ENCODE assay signal across 8 cellular contexts in genomic region chr5:61329729-61330128, GRCh38. TPM values are rescaled to one million over a fixed set of nuclear protein-coding genes. Genes with fewer than 3 reads are reported as not detected.
DNase-seq lines count a peak whose midpoint lies in the region; ATAC-seq, FAIRE-seq and TF ChIP-seq lines count a peak whose summit lies in the region.

No MANE protein-coding gene starts in this region.

- no peak for DNase-seq in GM12878 (ENCODE audit: low read depth, low spot score)
- no peak for DNase-seq in left colon
- DNase-seq in NCI-H510A (lab: John Stamatoyannopoulos, UW) = no peak
- DNase-seq in GM19240 (ENCODE audit: insufficient read length, low spot score) = no peak
- no peak for DNase-seq in aorta

- in situ Hi-C loops in GM12878 (cut with MboI) = loop anchor here (10.0 kb wide), 1 partner anchor 165 kb away; the partner anchor contains the start of gene SMIM15

- TF ChIP-seq EP300 in GM12878 (IDR thresholded peaks at IDR 0.05; ENCODE audit: borderline replicate concordance in 1 of 2, control insufficient read depth in 1 of 2, low read depth in 2 of 2, low read length in 2 of 2) = no peak

- peak overlapping the region; percentile 85 to 95 (median 93) for H3K27ac ChIP-seq in BLaER1 treated with 17β-estradiol and CSF1 and Interleukin-3, amounts not matched to agents 10 nM and 100 nM
- H3K27ac ChIP-seq in KMS-11 (peak overlapping the region; percentile 57; the same call in 1 of the 2 replicates), GM12878 (ENCODE audit: control insufficient read depth, insufficient read depth) (no peak overlapping the region), aorta (ENCODE audit: low read depth in 1 of 2, low read length in 2 of 2) (peak overlapping the region in 1 of 2 donors; percentile 34)

- TF ChIP-seq RAD21 in GM12878 (IDR thresholded peaks at IDR 0.05; ENCODE audit: insufficient read depth, low read depth, low read length) = no peak

- RAD21 ChIA-PET in GM12878 (lab: Charles Lee; ENCODE audit: unreplicated experiment) = interaction anchor here (1.1 to 6.0 kb wide), 6 partner anchors 10 to 171 kb away, joined by 3 to 64 read pairs (median 3); no protein-coding TSS in a partner anchor

- no peaks in the 10 kb centered on the region for H3K36me3 ChIP-seq in BLaER1 treated with 17β-estradiol and CSF1 and Interleukin-3, amounts not matched to agents 10 nM and 100 nM
- H3K36me3 ChIP-seq in KMS-11 (ENCODE audit: insufficient read depth) = no peaks in the 10 kb centered on the region
- H3K36me3 ChIP-seq in GM12878 (ENCODE audit: control insufficient read depth in 2 of 2, insufficient read depth in 2 of 2, low read length in 1 of 2) = no peaks in the 10 kb centered on the region
- H3K36me3 ChIP-seq in aorta (ENCODE audit: control insufficient read depth in 1 of 2, insufficient read depth in 2 of 2, low read length in 1 of 2) = no peaks in the 10 kb centered on the region

- peak overlapping the region; percentile 82 to 97 (median 92) for H3K4me2 ChIP-seq in BLaER1 treated with 17β-estradiol and CSF1 and Interleukin-3, amounts not matched to agents 10 nM and 100 nM
- peak overlapping the region; percentile 97 for H3K4me2 ChIP-seq in KMS-11
- peak overlapping the region; percentile 81 for H3K4me2 ChIP-seq in GM12878 (ENCODE audit: control insufficient read depth, insufficient read depth)

- TF ChIP-seq CTCF in KMS-11 (conservative IDR thresholded peaks at IDR 0.05; ENCODE audit: low read depth, low read length) = no peak
- no peak for TF ChIP-seq CTCF in GM12878 (IDR thresholded peaks at IDR 0.05 in 2 of 3, conservative IDR thresholded peaks at IDR 0.05 in 1 of 3; ENCODE audit: control insufficient read depth in 2 of 3, extremely low read depth in 1 of 3, insufficient read depth in 1 of 3, low read depth in 3 of 3, low read length in 3 of 3)

- 27% methylated on average over 8 of the region's 8 CpGs for WGBS in GM12878 (ENCODE audit: insufficient coverage, insufficient replicate concordance, low lambda C conversion rate, missing lambda C conversion rate)
- 69 to 71% methylated on average over 8 of the region's 8 CpGs for WGBS in aorta, 2 donors

- BruUV-seq in GM12878 (replicated peaks; lab: Mats Ljungman, UMichigan) = no TSS peak

- peak overlapping the region; percentile 88 to 98 (median 92) for H3K9ac ChIP-seq in BLaER1 treated with 17β-estradiol and CSF1 and Interleukin-3, amounts not matched to agents 10 nM and 100 nM
- H3K9ac ChIP-seq in KMS-11 = peak overlapping the region; percentile 71; the same call in 1 of the 2 replicates
- no peak overlapping the region for H3K9ac ChIP-seq in GM12878 (ENCODE audit: control insufficient read depth, insufficient read depth, low read length)

- peaks cover 20 to 26% (median 23%) of the 10 kb centered on the region in 11 experiments for H4K20me1 ChIP-seq in BLaER1 treated with 17β-estradiol and CSF1 and Interleukin-3, amounts not matched to agents 10 nM and 100 nM
- H4K20me1 ChIP-seq in KMS-11 (ENCODE audit: insufficient read depth) (peaks cover 13% of the 10 kb centered on the region), GM12878 (ENCODE audit: control insufficient read depth, insufficient read depth) (no peaks in the 10 kb centered on the region)

- no peak for TF ChIP-seq POLR2A in GM12878 (IDR thresholded peaks at IDR 0.05; ENCODE audit: low read depth, low read length)

- H3K4me1 ChIP-seq in BLaER1 treated with 17β-estradiol and CSF1 and Interleukin-3, amounts not matched to agents 10 nM and 100 nM = peaks cover 35 to 48% (median 39%) of the 10 kb centered on the region in 10 experiments
- H3K4me1 ChIP-seq in KMS-11 (ENCODE audit: low read depth, poor library complexity, severe bottlenecking) = peaks cover 36% of the 10 kb centered on the region
- peaks cover 18% of the 10 kb centered on the region for H3K4me1 ChIP-seq in GM12878 (ENCODE audit: control insufficient read depth, insufficient read depth, low read length)
- H3K4me1 ChIP-seq in mononuclear cell (ENCODE audit: insufficient read depth, low read length) = peaks cover 42% of the 10 kb centered on the region
- H3K4me1 ChIP-seq in aorta (ENCODE audit: control insufficient read depth in 1 of 2, insufficient read depth in 2 of 2, low read length in 2 of 2) = no peaks in the 10 kb centered on the region

- no peak for FAIRE-seq in GM12878 (lab: Jason Lieb, UNC)

- H2AFZ ChIP-seq in KMS-11 (ENCODE audit: low read depth) (peak overlapping the region; percentile 85), GM12878 (ENCODE audit: control insufficient read depth, low read depth, low read length) (no peak overlapping the region)

- peak; percentile 13 for ATAC-seq in GM12878
- ATAC-seq in left colon = no peak
- no peak for ATAC-seq in aorta (ENCODE audit: low FRiP score)

- SMC1A ChIA-PET in GM12878 (lab: Charles Lee; ENCODE audit: uncharacterized antibody, unreplicated experiment) = interaction anchor here (0.7 to 3.8 kb wide), 11 partner anchors 10 to 166 kb away, joined by 3 to 31 read pairs (median 3); partner anchors contain the start of gene SMIM15

- peak overlapping the region; percentile 72 to 89 (median 84) for H3K4me3 ChIP-seq in BLaER1 treated with 17β-estradiol and CSF1 and Interleukin-3, amounts not matched to agents 10 nM and 100 nM
- H3K4me3 ChIP-seq in KMS-11 (IDR thresholded peaks at IDR 0.05; ENCODE audit: insufficient read depth, low read depth, low read length) (no peak overlapping the region), GM12878 (peak overlapping the region; percentile 75; the same call in 1 of the 2 replicates), mononuclear cell (ENCODE audit: low read length) (peak overlapping the region; percentile 86), aorta (ENCODE audit: low read length in 2 of 2) (no peak overlapping the region)

- POLR2A ChIA-PET in GM12878 (lab: Charles Lee) = interaction anchor here (0.7 to 2.9 kb wide), 4 partner anchors 9 to 160 kb away, joined by 3 to 20 read pairs (median 3); no protein-coding TSS in a partner anchor

- no peaks in the 10 kb centered on the region for H3K27me3 ChIP-seq in BLaER1 treated with 17β-estradiol and CSF1 and Interleukin-3, amounts not matched to agents 10 nM and 100 nM
- H3K27me3 ChIP-seq in KMS-11 (ENCODE audit: insufficient read depth, low read depth) (peaks cover 5% of the 10 kb centered on the region; the same call in 1 of the 2 replicates), GM12878 (replicated peaks in 1 of 2; ENCODE audit: control insufficient read depth in 2 of 2, insufficient read depth in 2 of 2, low read length in 1 of 2) (peaks cover 0 to 17% of the 10 kb centered on the region in 2 experiments; a peak in 2 of 4 replicates), mononuclear cell (ENCODE audit: insufficient read depth, low read length) (no peaks in the 10 kb centered on the region), aorta (ENCODE audit: control insufficient read depth in 1 of 2, insufficient read depth in 2 of 2, low read length in 1 of 2) (no peaks in the 10 kb centered on the region)

- no peaks in the 10 kb centered on the region for H3K9me3 ChIP-seq in BLaER1 treated with 17β-estradiol and CSF1 and Interleukin-3, amounts not matched to agents 10 nM and 100 nM (replicated peaks in 1 of 11)
- H3K9me3 ChIP-seq in GM12878 (replicated peaks; ENCODE audit: control insufficient read depth, insufficient read depth, low read length) (no peaks in the 10 kb centered on the region; the same call in 2 of the 3 replicates), mononuclear cell (ENCODE audit: low read depth, low read length) (no peaks in the 10 kb centered on the region), aorta (ENCODE audit: control insufficient read depth, low read length) (no peaks in the 10 kb centered on the region)

- CTCF ChIA-PET in GM12878 (lab: Yijun Ruan, JAX) = interaction anchor here (1.0 to 3.8 kb wide), 8 partner anchors 9 to 328 kb away, joined by 3 to 27 read pairs (median 6); no protein-coding TSS in a partner anchor

- peaks cover 15% of the 10 kb centered on the region for H3K79me2 ChIP-seq in KMS-11 (ENCODE audit: insufficient read depth, low read depth)
- no peaks in the 10 kb centered on the region for H3K79me2 ChIP-seq in GM12878 (ENCODE audit: control insufficient read depth, insufficient read depth, low read length)

- intact Hi-C loops in GM12878 (cut with micrococcal nuclease; ENCODE audit: unreplicated experiment) (loop anchor here (2.0 to 5.0 kb wide), 4 partner anchors 167 to 382 kb away; partner anchors contain the start of genes ERCC8, NDUFAF2 and SMIM15), left colon (cut with DNase I, micrococcal nuclease) (loop anchor here in 1 of 2 donors (10.0 kb wide), 2 partner anchors 165 to 325 kb away; partner anchors contain the start of gene SMIM15), aorta (cut with DNase I) (loop anchor here (5.0 to 10.0 kb wide), 8 partner anchors 123 to 382 kb away; partner anchors contain the start of genes ERCC8 (in 1 of the 2), NDUFAF2 (in 1 of the 2) and SMIM15 (in 1 of the 2))

TF ChIP-seq in GM12878, 131 proteins besides CTCF, POLR2A, EP300 and RAD21 (continues in another document):
- TF ChIP-seq PAX5 (IDR thresholded peaks at IDR 0.05; ENCODE audit: borderline replicate concordance, low read depth, low read length) = peak; percentile 49; the same call in 1 of the 2 replicates

RNA-seq across cellular contexts. Expression of gene ZSWIM6, which starts 2.3 kb away (rescaled TPM):
- total RNA-seq in GM12878 (2013; cell fraction: nucleolus; rRNA removed) = 16.7 and 17.8 TPM in 2 replicates
- total RNA-seq in GM12878 (2014; rRNA removed) (2.7 and 3.0 TPM in 2 replicates), GM12878 (2014; rRNA removed; fragmentation: Illumina TruSeq; extraction: Trizol) (3.8 and 4.1 TPM in 2 replicates), GM12878 (2021) (5.9 and 6.2 TPM in 2 replicates), mononuclear cell (4.9 TPM), left colon (10 to 100 TPM; 22.5 to 27.1 TPM), aorta (10 to 100 TPM; 19.5 to 21.8 TPM)
- polyA plus RNA-seq in GM12878 (2011; ENCODE audit: low read depth) = 0.63 TPM
- polyA plus RNA-seq in GM12878 (2011; rRNA removed) (5.7 and 6.1 TPM in 2 replicates), GM12878 (2014; fragmentation: Illumina TruSeq; extraction: Trizol) (5.3 and 6.2 TPM in 2 replicates), GM12878 (2014; fragmentation: Nextera tagmentation; extraction: Ambion mirVana) (1 to 10 TPM; 1.5 to 2.1 TPM), GM12878 (2014; rRNA removed) (4.7 TPM in 2 replicates), GM12878 (2016; fragmentation: Nextera tagmentation; extraction: Ambion mirVana) (under 1 TPM; 0.53 to 0.59 TPM), aorta (1 to 10 TPM; 3.4 to 5.3 TPM)
- 4.9 and 5.2 TPM in 2 replicates for polyA plus RNA-seq in GM12878 (2011; cell fraction: cytosol; rRNA removed)
- polyA plus RNA-seq in GM12878 (2011; cell fraction: nucleus; rRNA removed) = 8.4 and 11.4 TPM in 2 replicates
- 0.60 and 0.86 TPM in 2 replicates for polyA plus RNA-seq in GM12878 (2012)
- polyA minus RNA-seq in GM12878 (2011; rRNA and poly(A)+ RNA removed) = 12.2 and 13.0 TPM in 2 replicates
- 3.7 and 4.1 TPM in 2 replicates for polyA minus RNA-seq in GM12878 (2011; cell fraction: cytosol; rRNA and poly(A)+ RNA removed)
- polyA minus RNA-seq in GM12878 (2011; cell fraction: nucleus; rRNA and poly(A)+ RNA removed) = 7.5 and 10.0 TPM in 2 replicates

Comparison
In these comparisons a context has a peak if more than half of its experiments do, and no peak if none do; other contexts are left out.
1. H3K4me3 ChIP-seq: peak in BLaER1 treated with 17β-estradiol and CSF1 and Interleukin-3, amounts not matched to agents 10 nM and 100 nM (10 of 10), GM12878 (single experiment) and mononuclear cell (single experiment); none in KMS-11 (single experiment) and aorta (0 of 2).
2. Peak in every context shown above with its lines, with median percentiles within 50 percentile points of each other: H3K4me2 ChIP-seq.